8 cellular contexts compared by ENCODE assay signal in genomic region chr22:39348909-39349505, GRCh38. TPM values are rescaled to one million over a fixed set of nuclear protein-coding genes. Genes with fewer than 3 reads are reported as not detected.
DNase-seq lines count a peak whose midpoint lies in the region; ATAC-seq and TF ChIP-seq lines count a peak whose summit lies in the region.

No MANE protein-coding gene starts in this region.

- peak in 3 of 4 experiments; percentile 15 to 31 (median 18) for ATAC-seq in T-cell (replicated peaks in 1 of 4)
- ATAC-seq in GM18502 (IDR thresholded peaks at IDR 0.05; ENCODE audit: poor library complexity, unreplicated experiment) = no peak

- H3K4me1 Mint-ChIP-seq in activated naive CD4-positive, alpha-beta T cell treated with anti-CD3 and anti-CD28 coated beads, Interleukin-2, amount 10 ng/mL, durations not matched to agents 7 days and 5 days = peaks cover 15% of the 10 kb centered on the region
- peaks cover 9 to 22% (median 10%) of the 10 kb centered on the region in 3 donors for H3K4me1 Mint-ChIP-seq in T-cell

- POLR2A ChIA-PET in T-cell (lab: Charles Lee) = no interaction called here

- no peak for DNase-seq in activated naive CD4-positive, alpha-beta T cell treated with anti-CD3 and anti-CD28 coated beads, Interleukin-2, amount 10 ng/mL, durations not matched to agents 7 days and 5 days
- DNase-seq in activated naive CD4-positive, alpha-beta T cell (lab: John Stamatoyannopoulos, UW) = no peak
- peak in 3 of 34 experiments; percentile 4 to 32 (median 6) for DNase-seq in T-cell
- DNase-seq in fibroblast of mammary gland (ENCODE audit: low read depth) = no peak
- peak in 34 of 56 donors; percentile 14 to 77 (median 47) for DNase-seq in nucleus accumbens (lab: John Stamatoyannopoulos, UW)
- no peak for DNase-seq in GM03348 (ENCODE audit: low spot score)
- DNase-seq in activated CD4-positive, CD25-positive, alpha-beta regulatory T cell (lab: John Stamatoyannopoulos, UW) = no peak

- no peaks in the 10 kb centered on the region for H3K9me3 Mint-ChIP-seq in activated naive CD4-positive, alpha-beta T cell treated with anti-CD3 and anti-CD28 coated beads, Interleukin-2, amount 10 ng/mL, durations not matched to agents 7 days and 5 days
- H3K9me3 Mint-ChIP-seq in T-cell = no peaks in the 10 kb centered on the region

- TF ChIP-seq CTCF in fibroblast of mammary gland (conservative IDR thresholded peaks at IDR 0.05; ENCODE audit: control insufficient read depth, insufficient read depth, low read depth, low read length) = no peak

- CTCF ChIA-PET in activated naive CD4-positive, alpha-beta T cell treated with anti-CD3 and anti-CD28 coated beads, Interleukin-2, amount 10 ng/mL, durations not matched to agents 7 days and 5 days (lab: Charles Lee) = interaction anchor here (0.8 to 1.0 kb wide), 3 partner anchors 16 to 180 kb away, joined by 3 to 5 read pairs (median 3); partner anchors contain the start of gene TAB1
- CTCF ChIA-PET in T-cell (lab: Charles Lee) = interaction anchor here in 1 of 2 donors (1.2 kb wide), 1 partner anchor 178 kb away, joined by 4 read pairs; no protein-coding TSS in a partner anchor

- H3K4me3 Mint-ChIP-seq in activated naive CD4-positive, alpha-beta T cell treated with anti-CD3 and anti-CD28 coated beads, Interleukin-2, amount 10 ng/mL, durations not matched to agents 7 days and 5 days = peak overlapping the region; percentile 77
- peak overlapping the region; percentile 73 to 87 (median 83) for H3K4me3 Mint-ChIP-seq in T-cell

- H3K27ac Mint-ChIP-seq in activated naive CD4-positive, alpha-beta T cell treated with anti-CD3 and anti-CD28 coated beads, Interleukin-2, amount 10 ng/mL, durations not matched to agents 7 days and 5 days = no peak overlapping the region
- peak overlapping the region; percentile 20 to 69 for H3K27ac Mint-ChIP-seq in T-cell

- H3K36me3 Mint-ChIP-seq in activated naive CD4-positive, alpha-beta T cell treated with anti-CD3 and anti-CD28 coated beads, Interleukin-2, amount 10 ng/mL, durations not matched to agents 7 days and 5 days = no peaks in the 10 kb centered on the region
- H3K36me3 Mint-ChIP-seq in T-cell = no peaks in the 10 kb centered on the region

- H3K4me3 ChIP-seq in fibroblast of mammary gland (ENCODE audit: control insufficient read depth, low read depth, low read length) = peak overlapping the region; percentile 34

- H3K27me3 Mint-ChIP-seq in activated naive CD4-positive, alpha-beta T cell treated with anti-CD3 and anti-CD28 coated beads, Interleukin-2, amount 10 ng/mL, durations not matched to agents 7 days and 5 days = peaks cover 73% of the 10 kb centered on the region
- H3K27me3 Mint-ChIP-seq in T-cell = peaks cover 0 to 16% of the 10 kb centered on the region in 2 donors

RNA-seq across cellular contexts. Expression of gene SYNGR1, which starts 0.8 kb away (rescaled TPM):
- total RNA-seq in T-cell = 1 to 10 TPM; 1.1 to 4.3 (median 2.7) TPM

RNA-seq across cellular contexts. Expression of gene RPL3, which starts 29.6 kb away (rescaled TPM):
- total RNA-seq in T-cell = 1,000 to 10,000 TPM; 3,304 to 3,660 (median 3,479) TPM

RNA-seq across cellular contexts. Expression of gene TAB1, which starts 50.6 kb away (rescaled TPM):
- 10 to 100 TPM; 24.1 to 46.7 (median 44.0) TPM for total RNA-seq in T-cell

Comparison
In these comparisons a context has a peak if more than half of its experiments do, and no peak if none do; other contexts are left out.
1. DNase-seq: peak in nucleus accumbens (34 of 56); none in activated naive CD4-positive, alpha-beta T cell treated with anti-CD3 and anti-CD28 coated beads, Interleukin-2, amount 10 ng/mL, durations not matched to agents 7 days and 5 days (single experiment), activated naive CD4-positive, alpha-beta T cell (0 of 4), fibroblast of mammary gland (single experiment), GM03348 (single experiment) and activated CD4-positive, CD25-positive, alpha-beta regulatory T cell (0 of 4).